27 cellular contexts compared by ENCODE assay signal in the genomic region with DNA sequence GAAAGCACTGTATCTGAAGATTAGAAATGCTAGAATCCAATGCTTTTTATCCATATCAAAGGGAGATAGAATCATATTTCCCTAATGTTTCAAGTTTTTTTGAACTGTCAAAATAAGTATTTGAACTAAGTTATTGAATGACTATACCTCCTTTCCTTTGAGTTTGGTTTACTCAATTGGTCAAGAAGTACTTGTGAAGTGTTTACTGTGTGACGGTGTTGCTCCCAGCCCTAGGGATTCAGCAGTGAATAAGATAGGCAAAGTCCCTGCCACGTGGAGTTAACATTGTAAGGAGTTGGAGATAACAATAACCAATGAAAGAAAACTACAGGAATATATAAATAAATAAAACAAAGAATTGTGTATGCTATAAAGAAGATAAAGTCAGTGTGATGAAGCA.
"Had no signal": no experiment of that assay in that cellular context is flagged by ENCODE, and none has a peak within 500 bp of the region (broad histone marks: within the 10 kb centered on the region; RNA-seq: fewer than 3 reads in every experiment).

No MANE protein-coding gene starts in this region.

- ATAC-seq: left cardiac atrium; left lobe of liver; mucosa of descending colon; naive thymus-derived CD4-positive, alpha-beta T cell; natural killer cell treated with Interleukin-12 subunit alpha and Interleukin-12 subunit beta and Interleukin-15 and Interleukin-18, amount 100 ng/mL, for 72 hours; pancreas; right cardiac atrium; sciatic nerve had no signal

- H3K27ac ChIP-seq: pancreas, prostate gland, skin epidermis, suprapubic skin, thoracic aorta, tibial artery, uterus had no signal

- DNase-seq: hippocampal formation; kidney glomerular epithelial cell; left cardiac atrium; midbrain; mucosa of descending colon; naive thymus-derived CD4-positive, alpha-beta T cell; pancreas; posterior cingulate gyrus; retina; right cardiac atrium; stimulated activated CD4-positive, alpha-beta T cell treated with anti-CD3 and anti-CD28 coated beads, Interleukin-12 subunit alpha, Interleukin-12 subunit beta, amount 100 ng/mL, for 4 hours; stimulated activated CD4-positive, alpha-beta T cell treated with anti-CD3 and anti-CD28 coated beads, Interleukin-15, amount 100 ng/mL, for 24 hours; stimulated activated CD4-positive, alpha-beta T cell treated with anti-CD3 and anti-CD28 coated beads, Interleukin-2, amount 100 ng/mL, for 24 hours; stimulated activated CD4-positive, alpha-beta T cell treated with anti-CD3 and anti-CD28 coated beads, Interleukin-4, amount 100 ng/mL, for 1 hour; stimulated activated naive CD4-positive, alpha-beta T cell; tibial artery; trophoblast cell; uterus had no signal

- H3K4me3 Mint-ChIP-seq: memory B cell; naive thymus-derived CD4-positive, alpha-beta T cell; natural killer cell treated with Interleukin-12 subunit alpha and Interleukin-12 subunit beta and Interleukin-15 and Interleukin-18, amount 100 ng/mL, for 72 hours; stimulated activated naive CD8-positive, alpha-beta T cell treated with anti-CD3 and anti-CD28 coated beads, Interleukin-15, Interleukin-2, amounts not matched to agents 100 ng/mL and 50 ng/mL, for 24 hours had no signal

- H3K9me3 ChIP-seq: pancreas, prostate gland, uterus had no signal

- H3K27me3 Mint-ChIP-seq: memory B cell; naive thymus-derived CD4-positive, alpha-beta T cell; natural killer cell treated with Interleukin-12 subunit alpha and Interleukin-12 subunit beta and Interleukin-15 and Interleukin-18, amount 100 ng/mL, for 72 hours; stimulated activated naive CD8-positive, alpha-beta T cell treated with anti-CD3 and anti-CD28 coated beads, Interleukin-15, Interleukin-2, amounts not matched to agents 100 ng/mL and 50 ng/mL, for 24 hours had no signal

- H3K4me3 ChIP-seq: mucosa of descending colon, pancreas, prostate gland, skin epidermis, suprapubic skin, thoracic aorta, tibial artery, uterus had no signal

- H3K4me1 ChIP-seq: pancreas, prostate gland, suprapubic skin, uterus had no signal

- H3K27ac Mint-ChIP-seq: memory B cell; naive thymus-derived CD4-positive, alpha-beta T cell; natural killer cell treated with Interleukin-12 subunit alpha and Interleukin-12 subunit beta and Interleukin-15 and Interleukin-18, amount 100 ng/mL, for 72 hours; stimulated activated naive CD8-positive, alpha-beta T cell treated with anti-CD3 and anti-CD28 coated beads, Interleukin-15, Interleukin-2, amounts not matched to agents 100 ng/mL and 50 ng/mL, for 24 hours had no signal

- H3K36me3 Mint-ChIP-seq: memory B cell had no signal

- H3K4me1 Mint-ChIP-seq: memory B cell; naive thymus-derived CD4-positive, alpha-beta T cell had no signal

- H3K36me3 ChIP-seq: pancreas, prostate gland, suprapubic skin, thoracic aorta, tibial artery, uterus had no signal

- H3K27me3 ChIP-seq: pancreas, suprapubic skin, tibial artery, uterus had no signal
